1 cellular context compared by ENCODE assay signal in genomic region chr15:22838292-22839042, GRCh38.
TF ChIP-seq lines count a peak whose summit lies in the region.

TSS of gene NIPA2 (plus strand) at chr15:22838666. CDS start at chr15:22851732, 13,066 bp downstream.

TF ChIP-seq in HepG2, 621 proteins besides CTCF, POLR2A, EP300 and RAD21 (continued from another document):
- no peak for TF ChIP-seq USF2 (IDR thresholded peaks at IDR 0.05; ENCODE audit: low read depth, low read length)
- TF ChIP-seq USF2 (CRISPR knock-in tag; IDR thresholded peaks at IDR 0.05; ENCODE audit: borderline replicate concordance): peak; percentile 39; the same call in 1 of the 2 replicates
- 0 out of 2 replicates have a peak, but pooled peaks have one; percentile 20 for TF ChIP-seq CHD2 (IDR thresholded peaks at IDR 0.05; ENCODE audit: low read depth, low read length)
- peak in 1 of 2 experiments; percentile 70; a peak in 1 of 4 replicates for TF ChIP-seq KLF16 (CRISPR knock-in tag; IDR thresholded peaks at IDR 0.05)
- no peak for TF ChIP-seq ZKSCAN1 (IDR thresholded peaks at IDR 0.05; ENCODE audit: low read length)
- TF ChIP-seq ZC3H4 (CRISPR knock-in tag; IDR thresholded peaks at IDR 0.05; ENCODE audit: borderline replicate concordance): no peak
- 0 out of 2 replicates have a peak, but pooled peaks have one; percentile 54 for TF ChIP-seq ZSCAN25 (CRISPR knock-in tag; IDR thresholded peaks at IDR 0.05)
- TF ChIP-seq, protein P1, sequence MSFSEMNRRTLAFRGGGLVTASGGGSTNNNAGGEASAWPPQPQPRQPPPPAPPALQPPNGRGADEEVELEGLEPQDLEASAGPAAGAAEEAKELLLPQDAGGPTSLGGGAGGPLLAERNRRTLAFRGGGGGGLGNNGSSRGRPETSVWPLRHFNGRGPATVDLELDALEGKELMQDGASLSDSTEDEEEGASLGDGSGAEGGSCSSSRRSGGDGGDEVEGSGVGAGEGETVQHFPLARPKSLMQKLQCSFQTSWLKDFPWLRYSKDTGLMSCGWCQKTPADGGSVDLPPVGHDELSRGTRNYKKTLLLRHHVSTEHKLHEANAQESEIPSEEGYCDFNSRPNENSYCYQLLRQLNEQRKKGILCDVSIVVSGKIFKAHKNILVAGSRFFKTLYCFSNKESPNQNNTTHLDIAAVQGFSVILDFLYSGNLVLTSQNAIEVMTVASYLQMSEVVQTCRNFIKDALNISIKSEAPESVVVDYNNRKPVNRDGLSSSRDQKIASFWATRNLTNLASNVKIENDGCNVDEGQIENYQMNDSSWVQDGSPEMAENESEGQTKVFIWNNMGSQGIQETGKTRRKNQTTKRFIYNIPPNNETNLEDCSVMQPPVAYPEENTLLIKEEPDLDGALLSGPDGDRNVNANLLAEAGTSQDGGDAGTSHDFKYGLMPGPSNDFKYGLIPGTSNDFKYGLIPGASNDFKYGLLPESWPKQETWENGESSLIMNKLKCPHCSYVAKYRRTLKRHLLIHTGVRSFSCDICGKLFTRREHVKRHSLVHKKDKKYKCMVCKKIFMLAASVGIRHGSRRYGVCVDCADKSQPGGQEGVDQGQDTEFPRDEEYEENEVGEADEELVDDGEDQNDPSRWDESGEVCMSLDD (CRISPR knock-in tag; IDR thresholded peaks at IDR 0.05; ENCODE audit: borderline replicate concordance): no peak
- no peak; the same call in 1 of the 2 replicates for TF ChIP-seq ZNF605 (CRISPR knock-in tag; IDR thresholded peaks at IDR 0.05)
- no peak for TF ChIP-seq WIZ (CRISPR knock-in tag; IDR thresholded peaks at IDR 0.05)
- peak; percentile 83 for TF ChIP-seq ZNF747 (CRISPR knock-in tag; IDR thresholded peaks at IDR 0.05; ENCODE audit: borderline replicate concordance)
- TF ChIP-seq RBM22 (optimal IDR thresholded peaks at IDR 0.05; ENCODE audit: low read length): no peak
- TF ChIP-seq GMEB2 (CRISPR knock-in tag; IDR thresholded peaks at IDR 0.05; ENCODE audit: low read depth): no peak; the same call in none of the 2 replicates
- no peak for TF ChIP-seq ZSCAN9 (CRISPR knock-in tag; IDR thresholded peaks at IDR 0.05; ENCODE audit: borderline replicate concordance)
- TF ChIP-seq DNMT3B (CRISPR knock-in tag; conservative IDR thresholded peaks at IDR 0.05): no peak
- peak; percentile 79; the same call in 1 of the 2 replicates for TF ChIP-seq ZFP91 (CRISPR knock-in tag; IDR thresholded peaks at IDR 0.05; ENCODE audit: borderline replicate concordance)
- peak; percentile 62 for TF ChIP-seq ZNF883 (CRISPR knock-in tag; IDR thresholded peaks at IDR 0.05; ENCODE audit: not compliant biosample characterization)
- TF ChIP-seq, protein P2, sequence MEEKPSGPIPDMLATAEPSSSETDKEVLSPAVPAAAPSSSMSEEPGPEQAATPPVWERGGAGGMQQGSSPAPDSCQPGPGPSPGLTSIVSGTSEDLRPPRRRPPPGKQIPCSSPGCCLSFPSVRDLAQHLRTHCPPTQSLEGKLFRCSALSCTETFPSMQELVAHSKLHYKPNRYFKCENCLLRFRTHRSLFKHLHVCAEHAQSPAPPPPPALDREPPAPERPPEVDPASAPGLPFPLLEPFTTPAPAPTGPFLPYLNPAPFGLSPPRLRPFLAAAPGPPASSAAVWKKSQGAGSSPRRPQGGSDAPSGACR (CRISPR knock-in tag; IDR thresholded peaks at IDR 0.05): no peak
- peak; percentile 72 for TF ChIP-seq THAP9 (CRISPR knock-in tag; IDR thresholded peaks at IDR 0.05; ENCODE audit: borderline replicate concordance)
- peak; percentile 45; the same call in 1 of the 2 replicates for TF ChIP-seq BORCS8-MEF2B (CRISPR knock-in tag; IDR thresholded peaks at IDR 0.05)
- TF ChIP-seq TBL1XR1 (IDR thresholded peaks at IDR 0.05; ENCODE audit: borderline replicate concordance, low read length, partially characterized antibody): no peak
- no peak for TF ChIP-seq HNRNPUL1 (IDR thresholded peaks at IDR 0.05; ENCODE audit: low read depth, low read length)
- TF ChIP-seq RFX5 (IDR thresholded peaks at IDR 0.05; ENCODE audit: low read depth, low read length): no peak
- TF ChIP-seq ZFP62 (CRISPR knock-in tag; IDR thresholded peaks at IDR 0.05): no peak
- no peak for TF ChIP-seq GTF2F1 (IDR thresholded peaks at IDR 0.05; ENCODE audit: low read length)
- no peak for TF ChIP-seq ZNF773 (CRISPR knock-in tag; IDR thresholded peaks at IDR 0.05; ENCODE audit: borderline replicate concordance)
- no peak for TF ChIP-seq ZBTB14 (CRISPR knock-in tag; IDR thresholded peaks at IDR 0.05)
- no peak for TF ChIP-seq ZNF780A (CRISPR knock-in tag; IDR thresholded peaks at IDR 0.05)
- TF ChIP-seq, protein P3, sequence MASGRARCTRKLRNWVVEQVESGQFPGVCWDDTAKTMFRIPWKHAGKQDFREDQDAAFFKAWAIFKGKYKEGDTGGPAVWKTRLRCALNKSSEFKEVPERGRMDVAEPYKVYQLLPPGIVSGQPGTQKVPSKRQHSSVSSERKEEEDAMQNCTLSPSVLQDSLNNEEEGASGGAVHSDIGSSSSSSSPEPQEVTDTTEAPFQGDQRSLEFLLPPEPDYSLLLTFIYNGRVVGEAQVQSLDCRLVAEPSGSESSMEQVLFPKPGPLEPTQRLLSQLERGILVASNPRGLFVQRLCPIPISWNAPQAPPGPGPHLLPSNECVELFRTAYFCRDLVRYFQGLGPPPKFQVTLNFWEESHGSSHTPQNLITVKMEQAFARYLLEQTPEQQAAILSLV (CRISPR knock-in tag; IDR thresholded peaks at IDR 0.05; ENCODE audit: borderline replicate concordance): peak; percentile 46; the same call in 1 of the 2 replicates
- TF ChIP-seq, protein P4, sequence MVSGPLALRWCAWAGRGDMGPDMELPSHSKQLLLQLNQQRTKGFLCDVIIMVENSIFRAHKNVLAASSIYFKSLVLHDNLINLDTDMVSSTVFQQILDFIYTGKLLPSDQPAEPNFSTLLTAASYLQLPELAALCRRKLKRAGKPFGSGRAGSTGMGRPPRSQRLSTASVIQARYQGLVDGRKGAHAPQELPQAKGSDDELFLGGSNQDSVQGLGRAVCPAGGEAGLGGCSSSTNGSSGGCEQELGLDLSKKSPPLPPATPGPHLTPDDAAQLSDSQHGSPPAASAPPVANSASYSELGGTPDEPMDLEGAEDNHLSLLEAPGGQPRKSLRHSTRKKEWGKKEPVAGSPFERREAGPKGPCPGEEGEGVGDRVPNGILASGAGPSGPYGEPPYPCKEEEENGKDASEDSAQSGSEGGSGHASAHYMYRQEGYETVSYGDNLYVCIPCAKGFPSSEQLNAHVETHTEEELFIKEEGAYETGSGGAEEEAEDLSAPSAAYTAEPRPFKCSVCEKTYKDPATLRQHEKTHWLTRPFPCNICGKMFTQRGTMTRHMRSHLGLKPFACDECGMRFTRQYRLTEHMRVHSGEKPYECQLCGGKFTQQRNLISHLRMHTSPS (CRISPR knock-in tag; IDR thresholded peaks at IDR 0.05; ENCODE audit: low read depth): no peak
- no peak for TF ChIP-seq ZFYVE20 (CRISPR knock-in tag; IDR thresholded peaks at IDR 0.05; ENCODE audit: borderline replicate concordance, low read depth)
- TF ChIP-seq ETV5 (CRISPR knock-in tag; IDR thresholded peaks at IDR 0.05; ENCODE audit: borderline replicate concordance): peak; percentile 71; the same call in 1 of the 2 replicates
- TF ChIP-seq NFATC3 (CRISPR knock-in tag; IDR thresholded peaks at IDR 0.05): 0 out of 2 replicates have a peak, but pooled peaks have one; percentile 56
- TF ChIP-seq ZNF205 (CRISPR knock-in tag; IDR thresholded peaks at IDR 0.05): no peak
- TF ChIP-seq, protein P5, sequence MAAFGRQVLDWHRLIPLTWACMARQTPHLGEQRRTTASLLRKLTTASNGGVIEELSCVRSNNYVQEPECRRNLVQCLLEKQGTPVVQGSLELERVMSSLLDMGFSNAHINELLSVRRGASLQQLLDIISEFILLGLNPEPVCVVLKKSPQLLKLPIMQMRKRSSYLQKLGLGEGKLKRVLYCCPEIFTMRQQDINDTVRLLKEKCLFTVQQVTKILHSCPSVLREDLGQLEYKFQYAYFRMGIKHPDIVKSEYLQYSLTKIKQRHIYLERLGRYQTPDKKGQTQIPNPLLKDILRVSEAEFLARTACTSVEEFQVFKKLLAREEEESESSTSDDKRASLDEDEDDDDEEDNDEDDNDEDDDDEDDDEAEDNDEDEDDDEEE (CRISPR knock-in tag; IDR thresholded peaks at IDR 0.05): peak; percentile 66; the same call in 1 of the 2 replicates
- no peak for TF ChIP-seq MLLT10 (CRISPR knock-in tag; IDR thresholded peaks at IDR 0.05)
- 0 out of 2 replicates have a peak, but pooled peaks have one; percentile 29 for TF ChIP-seq ZNF678 (CRISPR knock-in tag; IDR thresholded peaks at IDR 0.05)
- TF ChIP-seq HOXA3 (CRISPR knock-in tag; IDR thresholded peaks at IDR 0.05): peak; percentile 87
- TF ChIP-seq ZBTB39 (CRISPR knock-in tag; IDR thresholded peaks at IDR 0.05): no peak
- no peak for TF ChIP-seq NR2F1 (CRISPR knock-in tag; IDR thresholded peaks at IDR 0.05)
